Comparison of ENCODE assay signal across 21 cellular contexts in genomic region chr5:172562443-172562842, GRCh38.
"Had no signal": no experiment of that assay in that cellular context is flagged by ENCODE, and none has a peak within 500 bp of the region (broad histone marks: within the 10 kb centered on the region; RNA-seq: fewer than 3 reads in every experiment).

No MANE protein-coding gene starts in this region.

- DNase-seq: KBM-7, MV-4-11, NCI-H1048, NCI-H1105, NCI-H1417, NCI-H1436 treated with DMSO at 0.1 percent for 48 hours, NCI-H1694 treated with DMSO at 0.1 percent for 48 hours, NCI-H1930, NCI-H2081, NCI-H2107, NCI-H2227 treated with DMSO at 0.1 percent for 48 hours, NCI-H510A, NCI-H524 treated with DMSO at 0.1 percent for 48 hours, NCI-H69, NCI-H774, PC-3, SHP77 had no signal

- H3K4me3 Mint-ChIP-seq: IgD-negative memory B cell had no signal

- H3K4me1 Mint-ChIP-seq: IgD-negative memory B cell had no signal

- FAIRE-seq: HepG2 had no signal

- H3K36me3 Mint-ChIP-seq: IgD-negative memory B cell had no signal

- ATAC-seq: HepG2, Panc1, PC-3, SK-N-SH treated with all-trans-retinoic acid at 6 μM for 48 hours had no signal

- H3K9me3 Mint-ChIP-seq: IgD-negative memory B cell had no signal
